14 cellular contexts compared by ENCODE assay signal in genomic region chr16:72255785-72256184, GRCh38.
"Had no signal": no experiment of that assay in that cellular context is flagged by ENCODE, and none has a peak within 500 bp of the region (broad histone marks: within the 10 kb centered on the region; RNA-seq: fewer than 3 reads in every experiment).

No MANE protein-coding gene starts in this region.

- H3K4me1 ChIP-seq: parathyroid adenoma, right atrium auricular region had no signal

- H3K79me2 ChIP-seq: parathyroid adenoma had no signal

- H3K4me1 Mint-ChIP-seq: central memory CD8-positive, alpha-beta T cell; stimulated activated effector memory CD8-positive, alpha-beta T cell treated with anti-CD3 and anti-CD28 coated beads, Interleukin-12 subunit alpha, Interleukin-12 subunit beta, amount 100 ng/mL, for 72 hours had no signal

- H3K9me3 ChIP-seq: body of pancreas, right atrium auricular region had no signal

- H3K4me3 ChIP-seq: body of pancreas, right atrium auricular region had no signal

- H3K9ac ChIP-seq: parathyroid adenoma had no signal

- H3K27me3 Mint-ChIP-seq: dendritic cell treated with granulocyte-macrophage colony-stimulating factor and Interleukin-4, amounts not matched to agents 40 ng/mL and 50 ng/mL, for 4 days had no signal

- ATAC-seq: body of pancreas; esophagus mucosa; stimulated activated effector memory CD8-positive, alpha-beta T cell treated with anti-CD3 and anti-CD28 coated beads, Interleukin-12 subunit alpha, Interleukin-12 subunit beta, amount 100 ng/mL, for 72 hours had no signal

- H3K36me3 Mint-ChIP-seq: stimulated activated effector memory CD8-positive, alpha-beta T cell treated with anti-CD3 and anti-CD28 coated beads, Interleukin-12 subunit alpha, Interleukin-12 subunit beta, amount 100 ng/mL, for 72 hours had no signal

- H3K27ac ChIP-seq: body of pancreas, parathyroid adenoma, right atrium auricular region had no signal

- H3K4me3 Mint-ChIP-seq: central memory CD8-positive, alpha-beta T cell; dendritic cell treated with granulocyte-macrophage colony-stimulating factor and Interleukin-4, amounts not matched to agents 40 ng/mL and 50 ng/mL, for 4 days; neural crest cell; stimulated activated effector memory CD8-positive, alpha-beta T cell treated with anti-CD3 and anti-CD28 coated beads, Interleukin-12 subunit alpha, Interleukin-12 subunit beta, amount 100 ng/mL, for 72 hours had no signal

- H2AFZ ChIP-seq: parathyroid adenoma had no signal

- H3K27me3 ChIP-seq: body of pancreas, right atrium auricular region had no signal

- H3K27ac Mint-ChIP-seq: activated T-helper 2 cell treated with anti-CD3 and anti-CD28 coated beads, Interferon-gamma antibody, Interleukin-2, Interleukin-4, amounts not matched to agents 10 μg/mL and 5 μg/mL and 100 μg/mL, durations not matched to agents 14 hours and 24 hours and 36 hours; dendritic cell treated with granulocyte-macrophage colony-stimulating factor and Interleukin-4, amounts not matched to agents 40 ng/mL and 50 ng/mL, for 4 days; stimulated activated effector memory CD8-positive, alpha-beta T cell treated with anti-CD3 and anti-CD28 coated beads, Interleukin-12 subunit alpha, Interleukin-12 subunit beta, amount 100 ng/mL, for 72 hours had no signal

- H3K9me3 Mint-ChIP-seq: activated T-helper 2 cell treated with anti-CD3 and anti-CD28 coated beads, Interferon-gamma antibody, Interleukin-2, Interleukin-4, amounts not matched to agents 10 μg/mL and 5 μg/mL and 100 μg/mL, durations not matched to agents 14 hours and 24 hours and 36 hours; stimulated activated effector memory CD8-positive, alpha-beta T cell treated with anti-CD3 and anti-CD28 coated beads, Interleukin-12 subunit alpha, Interleukin-12 subunit beta, amount 100 ng/mL, for 72 hours had no signal

- DNase-seq: activated CD4-positive, alpha-beta T cell treated with anti-CD3 and anti-CD28 coated beads for 48 hours; activated naive CD4-positive, alpha-beta T cell treated with anti-CD3 and anti-CD28 coated beads, Interleukin-2, amount 50 U/mL, for 16 hours; activated T-cell treated with anti-CD3 and anti-CD28 coated beads for 4 hours; T-helper 1 cell; trophoblast cell had no signal

- H3K36me3 ChIP-seq: right atrium auricular region had no signal
